1 cellular context compared by ENCODE assay signal in the genomic region with DNA sequence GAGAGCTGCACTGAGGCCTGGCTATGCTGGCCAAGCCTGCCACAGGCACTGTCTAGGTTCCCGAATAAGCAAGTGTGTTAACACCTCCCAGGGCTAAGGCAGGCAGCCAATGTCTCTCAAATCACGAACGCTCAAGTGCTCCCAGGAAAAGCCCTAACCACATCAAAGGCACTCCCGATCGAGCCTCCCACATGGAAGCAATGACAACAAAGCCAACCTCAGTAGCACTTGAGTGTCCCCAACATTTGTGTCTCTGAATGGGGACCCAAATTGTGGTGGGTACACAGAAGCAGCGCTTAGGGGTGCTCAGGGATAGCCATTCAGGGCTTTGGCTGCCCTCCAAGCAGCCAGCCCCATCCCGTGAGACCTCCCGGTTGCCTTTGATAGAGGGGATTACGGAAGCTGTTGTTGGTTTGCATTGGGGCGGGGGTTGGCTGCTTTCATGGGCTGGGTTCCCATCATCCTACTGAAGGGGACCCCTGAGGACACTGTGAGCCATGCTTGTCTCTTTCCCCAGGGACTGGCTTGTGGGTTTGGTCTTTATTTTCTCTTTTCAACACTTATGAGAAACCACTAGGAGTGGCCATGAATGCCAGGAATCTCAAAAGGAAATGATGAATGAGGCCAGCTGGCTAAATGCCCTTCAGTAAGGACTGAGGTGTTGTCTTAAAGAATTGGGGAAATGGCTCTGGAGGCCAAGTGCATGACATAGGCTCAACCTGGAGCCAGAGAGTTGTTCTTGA.
A peak's percentile ranks its signal among the peaks of the same experiment; 100 is the strongest.
TF ChIP-seq lines count a peak whose summit lies in the region.

No MANE protein-coding gene starts in this region.

TF ChIP-seq in HEK293, 187 proteins besides CTCF, POLR2A, EP300 and RAD21 (continued from another document):
- TF ChIP-seq ZNF248 (tag by site-specific recombination; IDR thresholded peaks at IDR 0.05) (no peak), ZNF366 (tag by site-specific recombination; conservative IDR thresholded peaks at IDR 0.05) (peak; percentile 53), BCL11A (tag by site-specific recombination; IDR thresholded peaks at IDR 0.05; ENCODE audit: low read depth) (peak; percentile 45; the same call in 1 of the 2 replicates), GFI1B (tag by site-specific recombination; IDR thresholded peaks at IDR 0.05) (peak; percentile 82), GLIS1 (tag by site-specific recombination; IDR thresholded peaks at IDR 0.05) (peak; percentile 100), WT1 (tag by site-specific recombination; IDR thresholded peaks at IDR 0.05) (peak; percentile 91), ZSCAN16 (tag by site-specific recombination; IDR thresholded peaks at IDR 0.05) (0 out of 2 replicates have a peak, but pooled peaks have one; percentile 32), ZBTB20 (tag by site-specific recombination; IDR thresholded peaks at IDR 0.05) (peak; percentile 63), ZIC2 (tag by site-specific recombination; IDR thresholded peaks at IDR 0.05) (peak; percentile 88), ZNF629 (tag by site-specific recombination; IDR thresholded peaks at IDR 0.05) (peak; percentile 19; the same call in 1 of the 2 replicates), SETDB1 (IDR thresholded peaks at IDR 0.05; ENCODE audit: insufficient read length, low read length) (no peak), ZNF223 (tag by site-specific recombination; IDR thresholded peaks at IDR 0.05) (no peak), MZF1 (tag by site-specific recombination; IDR thresholded peaks at IDR 0.05; ENCODE audit: borderline replicate concordance) (no peak; the same call in 1 of the 2 replicates), KLF7 (tag by site-specific recombination; IDR thresholded peaks at IDR 0.05; ENCODE audit: borderline replicate concordance) (peak; percentile 21; the same call in 1 of the 2 replicates), ZBTB21 (tag by site-specific recombination; IDR thresholded peaks at IDR 0.05) (peak; percentile 48; the same call in 1 of the 2 replicates), ZNF510 (tag by site-specific recombination; IDR thresholded peaks at IDR 0.05; ENCODE audit: insufficient replicate concordance) (no peak), ZBTB8A (tag by site-specific recombination; IDR thresholded peaks at IDR 0.05) (peak; percentile 60), ZNF169 (tag by site-specific recombination; IDR thresholded peaks at IDR 0.05) (no peak), ZBTB48 (tag by site-specific recombination; IDR thresholded peaks at IDR 0.05) (peak; percentile 67), ZNF157 (tag by site-specific recombination; IDR thresholded peaks at IDR 0.05) (no peak), SP7 (tag by site-specific recombination; IDR thresholded peaks at IDR 0.05) (peak; percentile 79)
- TF ChIP-seq, protein P1, sequence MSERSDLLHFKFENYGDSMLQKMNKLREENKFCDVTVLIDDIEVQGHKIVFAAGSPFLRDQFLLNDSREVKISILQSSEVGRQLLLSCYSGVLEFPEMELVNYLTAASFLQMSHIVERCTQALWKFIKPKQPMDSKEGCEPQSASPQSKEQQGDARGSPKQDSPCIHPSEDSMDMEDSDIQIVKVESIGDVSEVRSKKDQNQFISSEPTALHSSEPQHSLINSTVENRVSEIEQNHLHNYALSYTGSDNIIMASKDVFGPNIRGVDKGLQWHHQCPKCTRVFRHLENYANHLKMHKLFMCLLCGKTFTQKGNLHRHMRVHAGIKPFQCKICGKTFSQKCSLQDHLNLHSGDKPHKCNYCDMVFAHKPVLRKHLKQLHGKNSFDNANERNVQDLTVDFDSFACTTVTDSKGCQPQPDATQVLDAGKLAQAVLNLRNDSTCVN (tag by site-specific recombination; optimal IDR thresholded peaks at IDR 0.05), result peak; percentile 6
- TF ChIP-seq, protein P2, sequence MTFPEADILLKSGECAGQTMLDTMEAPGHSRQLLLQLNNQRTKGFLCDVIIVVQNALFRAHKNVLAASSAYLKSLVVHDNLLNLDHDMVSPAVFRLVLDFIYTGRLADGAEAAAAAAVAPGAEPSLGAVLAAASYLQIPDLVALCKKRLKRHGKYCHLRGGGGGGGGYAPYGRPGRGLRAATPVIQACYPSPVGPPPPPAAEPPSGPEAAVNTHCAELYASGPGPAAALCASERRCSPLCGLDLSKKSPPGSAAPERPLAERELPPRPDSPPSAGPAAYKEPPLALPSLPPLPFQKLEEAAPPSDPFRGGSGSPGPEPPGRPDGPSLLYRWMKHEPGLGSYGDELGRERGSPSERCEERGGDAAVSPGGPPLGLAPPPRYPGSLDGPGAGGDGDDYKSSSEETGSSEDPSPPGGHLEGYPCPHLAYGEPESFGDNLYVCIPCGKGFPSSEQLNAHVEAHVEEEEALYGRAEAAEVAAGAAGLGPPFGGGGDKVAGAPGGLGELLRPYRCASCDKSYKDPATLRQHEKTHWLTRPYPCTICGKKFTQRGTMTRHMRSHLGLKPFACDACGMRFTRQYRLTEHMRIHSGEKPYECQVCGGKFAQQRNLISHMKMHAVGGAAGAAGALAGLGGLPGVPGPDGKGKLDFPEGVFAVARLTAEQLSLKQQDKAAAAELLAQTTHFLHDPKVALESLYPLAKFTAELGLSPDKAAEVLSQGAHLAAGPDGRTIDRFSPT (tag by site-specific recombination; IDR thresholded peaks at IDR 0.05), result peak; percentile 34; the same call in 1 of the 2 replicates
- TF ChIP-seq, protein P3, sequence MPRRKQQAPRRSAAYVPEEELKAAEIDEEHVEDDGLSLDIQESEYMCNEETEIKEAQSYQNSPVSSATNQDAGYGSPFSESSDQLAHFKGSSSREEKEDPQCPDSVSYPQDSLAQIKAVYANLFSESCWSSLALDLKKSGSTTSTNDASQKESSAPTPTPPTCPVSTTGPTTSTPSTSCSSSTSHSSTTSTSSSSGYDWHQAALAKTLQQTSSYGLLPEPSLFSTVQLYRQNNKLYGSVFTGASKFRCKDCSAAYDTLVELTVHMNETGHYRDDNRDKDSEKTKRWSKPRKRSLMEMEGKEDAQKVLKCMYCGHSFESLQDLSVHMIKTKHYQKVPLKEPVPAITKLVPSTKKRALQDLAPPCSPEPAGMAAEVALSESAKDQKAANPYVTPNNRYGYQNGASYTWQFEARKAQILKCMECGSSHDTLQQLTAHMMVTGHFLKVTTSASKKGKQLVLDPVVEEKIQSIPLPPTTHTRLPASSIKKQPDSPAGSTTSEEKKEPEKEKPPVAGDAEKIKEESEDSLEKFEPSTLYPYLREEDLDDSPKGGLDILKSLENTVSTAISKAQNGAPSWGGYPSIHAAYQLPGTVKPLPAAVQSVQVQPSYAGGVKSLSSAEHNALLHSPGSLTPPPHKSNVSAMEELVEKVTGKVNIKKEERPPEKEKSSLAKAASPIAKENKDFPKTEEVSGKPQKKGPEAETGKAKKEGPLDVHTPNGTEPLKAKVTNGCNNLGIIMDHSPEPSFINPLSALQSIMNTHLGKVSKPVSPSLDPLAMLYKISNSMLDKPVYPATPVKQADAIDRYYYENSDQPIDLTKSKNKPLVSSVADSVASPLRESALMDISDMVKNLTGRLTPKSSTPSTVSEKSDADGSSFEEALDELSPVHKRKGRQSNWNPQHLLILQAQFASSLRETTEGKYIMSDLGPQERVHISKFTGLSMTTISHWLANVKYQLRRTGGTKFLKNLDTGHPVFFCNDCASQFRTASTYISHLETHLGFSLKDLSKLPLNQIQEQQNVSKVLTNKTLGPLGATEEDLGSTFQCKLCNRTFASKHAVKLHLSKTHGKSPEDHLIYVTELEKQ (tag by site-specific recombination; IDR thresholded peaks at IDR 0.05; ENCODE audit: borderline replicate concordance), result 0 out of 2 replicates have a peak, but pooled peaks have one; percentile 35
- TF ChIP-seq, protein P4, sequence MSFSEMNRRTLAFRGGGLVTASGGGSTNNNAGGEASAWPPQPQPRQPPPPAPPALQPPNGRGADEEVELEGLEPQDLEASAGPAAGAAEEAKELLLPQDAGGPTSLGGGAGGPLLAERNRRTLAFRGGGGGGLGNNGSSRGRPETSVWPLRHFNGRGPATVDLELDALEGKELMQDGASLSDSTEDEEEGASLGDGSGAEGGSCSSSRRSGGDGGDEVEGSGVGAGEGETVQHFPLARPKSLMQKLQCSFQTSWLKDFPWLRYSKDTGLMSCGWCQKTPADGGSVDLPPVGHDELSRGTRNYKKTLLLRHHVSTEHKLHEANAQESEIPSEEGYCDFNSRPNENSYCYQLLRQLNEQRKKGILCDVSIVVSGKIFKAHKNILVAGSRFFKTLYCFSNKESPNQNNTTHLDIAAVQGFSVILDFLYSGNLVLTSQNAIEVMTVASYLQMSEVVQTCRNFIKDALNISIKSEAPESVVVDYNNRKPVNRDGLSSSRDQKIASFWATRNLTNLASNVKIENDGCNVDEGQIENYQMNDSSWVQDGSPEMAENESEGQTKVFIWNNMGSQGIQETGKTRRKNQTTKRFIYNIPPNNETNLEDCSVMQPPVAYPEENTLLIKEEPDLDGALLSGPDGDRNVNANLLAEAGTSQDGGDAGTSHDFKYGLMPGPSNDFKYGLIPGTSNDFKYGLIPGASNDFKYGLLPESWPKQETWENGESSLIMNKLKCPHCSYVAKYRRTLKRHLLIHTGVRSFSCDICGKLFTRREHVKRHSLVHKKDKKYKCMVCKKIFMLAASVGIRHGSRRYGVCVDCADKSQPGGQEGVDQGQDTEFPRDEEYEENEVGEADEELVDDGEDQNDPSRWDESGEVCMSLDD (tag by site-specific recombination; IDR thresholded peaks at IDR 0.05), result peak; percentile 59; the same call in 1 of the 2 replicates
- TF ChIP-seq, protein P5, sequence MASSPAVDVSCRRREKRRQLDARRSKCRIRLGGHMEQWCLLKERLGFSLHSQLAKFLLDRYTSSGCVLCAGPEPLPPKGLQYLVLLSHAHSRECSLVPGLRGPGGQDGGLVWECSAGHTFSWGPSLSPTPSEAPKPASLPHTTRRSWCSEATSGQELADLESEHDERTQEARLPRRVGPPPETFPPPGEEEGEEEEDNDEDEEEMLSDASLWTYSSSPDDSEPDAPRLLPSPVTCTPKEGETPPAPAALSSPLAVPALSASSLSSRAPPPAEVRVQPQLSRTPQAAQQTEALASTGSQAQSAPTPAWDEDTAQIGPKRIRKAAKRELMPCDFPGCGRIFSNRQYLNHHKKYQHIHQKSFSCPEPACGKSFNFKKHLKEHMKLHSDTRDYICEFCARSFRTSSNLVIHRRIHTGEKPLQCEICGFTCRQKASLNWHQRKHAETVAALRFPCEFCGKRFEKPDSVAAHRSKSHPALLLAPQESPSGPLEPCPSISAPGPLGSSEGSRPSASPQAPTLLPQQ (tag by site-specific recombination; IDR thresholded peaks at IDR 0.05), result 0 out of 2 replicates have a peak, but pooled peaks have one; percentile 57
- TF ChIP-seq, protein P6, sequence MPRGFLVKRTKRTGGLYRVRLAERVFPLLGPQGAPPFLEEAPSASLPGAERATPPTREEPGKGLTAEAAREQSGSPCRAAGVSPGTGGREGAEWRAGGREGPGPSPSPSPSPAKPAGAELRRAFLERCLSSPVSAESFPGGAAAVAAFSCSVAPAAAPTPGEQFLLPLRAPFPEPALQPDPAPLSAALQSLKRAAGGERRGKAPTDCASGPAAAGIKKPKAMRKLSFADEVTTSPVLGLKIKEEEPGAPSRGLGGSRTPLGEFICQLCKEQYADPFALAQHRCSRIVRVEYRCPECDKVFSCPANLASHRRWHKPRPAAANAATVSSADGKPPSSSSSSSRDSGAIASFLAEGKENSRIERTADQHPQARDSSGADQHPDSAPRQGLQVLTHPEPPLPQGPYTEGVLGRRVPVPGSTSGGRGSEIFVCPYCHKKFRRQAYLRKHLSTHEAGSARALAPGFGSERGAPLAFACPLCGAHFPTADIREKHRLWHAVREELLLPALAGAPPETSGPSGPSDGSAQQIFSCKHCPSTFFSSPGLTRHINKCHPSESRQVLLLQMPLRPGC (tag by site-specific recombination; IDR thresholded peaks at IDR 0.05), result 0 out of 2 replicates have a peak, but pooled peaks have one; percentile 7
- TF ChIP-seq, protein P7, sequence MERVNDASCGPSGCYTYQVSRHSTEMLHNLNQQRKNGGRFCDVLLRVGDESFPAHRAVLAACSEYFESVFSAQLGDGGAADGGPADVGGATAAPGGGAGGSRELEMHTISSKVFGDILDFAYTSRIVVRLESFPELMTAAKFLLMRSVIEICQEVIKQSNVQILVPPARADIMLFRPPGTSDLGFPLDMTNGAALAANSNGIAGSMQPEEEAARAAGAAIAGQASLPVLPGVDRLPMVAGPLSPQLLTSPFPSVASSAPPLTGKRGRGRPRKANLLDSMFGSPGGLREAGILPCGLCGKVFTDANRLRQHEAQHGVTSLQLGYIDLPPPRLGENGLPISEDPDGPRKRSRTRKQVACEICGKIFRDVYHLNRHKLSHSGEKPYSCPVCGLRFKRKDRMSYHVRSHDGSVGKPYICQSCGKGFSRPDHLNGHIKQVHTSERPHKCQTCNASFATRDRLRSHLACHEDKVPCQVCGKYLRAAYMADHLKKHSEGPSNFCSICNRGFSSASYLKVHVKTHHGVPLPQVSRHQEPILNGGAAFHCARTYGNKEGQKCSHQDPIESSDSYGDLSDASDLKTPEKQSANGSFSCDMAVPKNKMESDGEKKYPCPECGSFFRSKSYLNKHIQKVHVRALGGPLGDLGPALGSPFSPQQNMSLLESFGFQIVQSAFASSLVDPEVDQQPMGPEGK (tag by site-specific recombination; IDR thresholded peaks at IDR 0.05), result peak; percentile 49; the same call in 1 of the 2 replicates
- TF ChIP-seq, protein P8, sequence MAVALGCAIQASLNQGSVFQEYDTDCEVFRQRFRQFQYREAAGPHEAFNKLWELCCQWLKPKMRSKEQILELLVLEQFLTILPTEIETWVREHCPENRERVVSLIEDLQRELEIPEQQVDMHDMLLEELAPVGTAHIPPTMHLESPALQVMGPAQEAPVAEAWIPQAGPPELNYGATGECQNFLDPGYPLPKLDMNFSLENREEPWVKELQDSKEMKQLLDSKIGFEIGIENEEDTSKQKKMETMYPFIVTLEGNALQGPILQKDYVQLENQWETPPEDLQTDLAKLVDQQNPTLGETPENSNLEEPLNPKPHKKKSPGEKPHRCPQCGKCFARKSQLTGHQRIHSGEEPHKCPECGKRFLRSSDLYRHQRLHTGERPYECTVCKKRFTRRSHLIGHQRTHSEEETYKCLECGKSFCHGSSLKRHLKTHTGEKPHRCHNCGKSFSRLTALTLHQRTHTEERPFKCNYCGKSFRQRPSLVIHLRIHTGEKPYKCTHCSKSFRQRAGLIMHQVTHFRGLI (tag by site-specific recombination; IDR thresholded peaks at IDR 0.05), result peak; percentile 55; the same call in 1 of the 2 replicates
